In genomic region chr19:38250821-38251563, GRCh38 we compare ENCODE assay signal across 1 cellular context.
A peak's percentile ranks its signal among the peaks of the same experiment; 100 is the strongest.
TF ChIP-seq lines count a peak whose summit lies in the region.

No MANE protein-coding gene starts in this region.

TF ChIP-seq in HepG2, 621 proteins besides CTCF, POLR2A, EP300 and RAD21 (continued from another document and continues in another):
- TF ChIP-seq ZNF142 (CRISPR knock-in tag; IDR thresholded peaks at IDR 0.05): no peak
- peak; percentile 15 for TF ChIP-seq ASH2L (IDR thresholded peaks at IDR 0.05; ENCODE audit: insufficient read length, low read depth, low read length)
- peak; percentile 50; the same call in 1 of the 2 replicates for TF ChIP-seq NCOR1 (IDR thresholded peaks at IDR 0.05; ENCODE audit: borderline replicate concordance, low read length)
- TF ChIP-seq MED1 (CRISPR knock-in tag; IDR thresholded peaks at IDR 0.05): no peak
- peak; percentile 94 for TF ChIP-seq ZEB1 (IDR thresholded peaks at IDR 0.05; ENCODE audit: insufficient replicate concordance, low read depth)
- TF ChIP-seq ZNF30 (CRISPR knock-in tag; IDR thresholded peaks at IDR 0.05): no peak
- TF ChIP-seq ZNF18 (CRISPR knock-in tag; IDR thresholded peaks at IDR 0.05; ENCODE audit: insufficient replicate concordance): no peak
- TF ChIP-seq MAFG (CRISPR knock-in tag; IDR thresholded peaks at IDR 0.05): no peak
- TF ChIP-seq ZNF549 (CRISPR knock-in tag; IDR thresholded peaks at IDR 0.05): no peak
- TF ChIP-seq BCL6 (CRISPR knock-in tag; IDR thresholded peaks at IDR 0.05): peak; percentile 86
- TF ChIP-seq GABPB1 (CRISPR knock-in tag; IDR thresholded peaks at IDR 0.05): no peak
- no peak for TF ChIP-seq MYPOP (CRISPR knock-in tag; IDR thresholded peaks at IDR 0.05)
- no peak for TF ChIP-seq ZBTB37 (CRISPR knock-in tag; IDR thresholded peaks at IDR 0.05)
- no peak for TF ChIP-seq GTF3A (CRISPR knock-in tag; conservative IDR thresholded peaks at IDR 0.05)
- no peak for TF ChIP-seq USF2 (IDR thresholded peaks at IDR 0.05; ENCODE audit: low read depth, low read length)
- TF ChIP-seq USF2 (CRISPR knock-in tag; IDR thresholded peaks at IDR 0.05; ENCODE audit: borderline replicate concordance): no peak
- TF ChIP-seq PRPF4 (IDR thresholded peaks at IDR 0.05; ENCODE audit: low read depth, low read length, poor library complexity, severe bottlenecking): no peak
- no peak for TF ChIP-seq ZBTB40 (IDR thresholded peaks at IDR 0.05)
- no peak for TF ChIP-seq ZBTB40 (CRISPR knock-in tag; IDR thresholded peaks at IDR 0.05)
- TF ChIP-seq ZNF609 (CRISPR knock-in tag; IDR thresholded peaks at IDR 0.05; ENCODE audit: borderline replicate concordance): peak; percentile 92
- peak; percentile 43; the same call in 1 of the 2 replicates for TF ChIP-seq CEBPG (CRISPR knock-in tag; IDR thresholded peaks at IDR 0.05)
- no peak for TF ChIP-seq TFDP2 (CRISPR knock-in tag; IDR thresholded peaks at IDR 0.05)
- no peak; the same call in 1 of the 2 replicates for TF ChIP-seq TCF7L2 (IDR thresholded peaks at IDR 0.05; ENCODE audit: low read depth, low read length)
- no peak for TF ChIP-seq TSC22D2 (CRISPR knock-in tag; IDR thresholded peaks at IDR 0.05; ENCODE audit: borderline replicate concordance)
